16 cellular contexts compared by ENCODE assay signal in the genomic region with DNA sequence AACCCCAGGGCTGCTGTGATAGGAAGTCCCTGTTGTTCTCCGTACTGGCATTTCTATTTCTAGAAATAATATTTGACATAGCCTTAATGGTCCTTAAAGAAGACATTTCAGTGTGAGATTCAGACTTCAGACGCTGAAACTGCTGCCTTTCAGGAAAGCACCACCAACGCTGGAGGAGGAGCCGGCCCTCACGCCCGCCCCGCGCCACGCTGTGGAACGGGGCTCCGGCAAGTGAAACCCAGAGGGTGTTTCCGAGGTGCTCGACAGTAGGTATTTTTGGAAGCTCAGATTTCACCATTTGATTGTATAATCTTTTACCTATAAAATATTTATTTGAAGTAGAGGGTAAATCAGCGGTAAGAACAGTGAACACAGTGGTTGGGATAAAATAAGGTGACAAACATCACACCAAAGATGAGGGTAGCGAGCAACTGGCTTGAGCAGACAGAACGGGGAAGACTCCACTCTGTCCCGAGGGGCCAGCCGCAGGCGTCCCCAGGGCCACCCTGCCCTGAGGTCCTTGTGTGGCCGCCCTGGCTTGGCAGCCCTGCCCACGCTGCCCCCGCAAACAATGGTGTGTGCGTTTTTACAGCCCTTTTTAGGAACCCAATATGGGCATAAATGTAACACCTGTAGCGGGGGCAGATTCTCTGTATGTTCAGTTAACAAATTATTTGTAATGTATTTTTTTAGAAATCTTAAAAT.
DNase-seq lines count a peak whose midpoint lies in the region; ATAC-seq, FAIRE-seq and TF ChIP-seq lines count a peak whose summit lies in the region.
"Had no signal": no experiment of that assay in that cellular context is flagged by ENCODE, and none has a peak within 500 bp of the region (broad histone marks: within the 10 kb centered on the region; RNA-seq: fewer than 3 reads in every experiment).

No MANE protein-coding gene starts in this region.

- no peak overlapping the region for H2AK9ac ChIP-seq in IMR-90 (replicated peaks; ENCODE audit: low read depth, low read length, poor library complexity)

- no peak overlapping the region for H2BK20ac ChIP-seq in IMR-90 (ENCODE audit: low read depth, low read length)

- H3K27me3 ChIP-seq in IMR-90 (ENCODE audit: control insufficient read depth, insufficient read depth, low read length), result peaks cover under 1% of the 10 kb centered on the region; the same call in 1 of the 2 replicates
- H3K27me3 ChIP-seq in right atrium auricular region, result no peaks in the 10 kb centered on the region
- no peaks in the 10 kb centered on the region for H3K27me3 ChIP-seq in uterus
- H3K27me3 ChIP-seq in body of pancreas, result no peaks in the 10 kb centered on the region

- H3K36me3 ChIP-seq in IMR-90 (ENCODE audit: control insufficient read depth, insufficient read depth, low read length) (peaks cover 22% of the 10 kb centered on the region), kidney (ENCODE audit: control insufficient read depth in 1 of 2, insufficient read depth in 2 of 2, low read length in 2 of 2) (peaks cover 3 to 5% of the 10 kb centered on the region in 2 donors), right atrium auricular region (peaks cover 42% of the 10 kb centered on the region), uterus (no peaks in the 10 kb centered on the region), body of pancreas (replicated peaks in 1 of 2; ENCODE audit: insufficient read depth in 1 of 2, low read depth in 2 of 2) (peaks cover 0 to 16% of the 10 kb centered on the region in 2 donors)

- no peak for DNase-seq in IMR-90
- DNase-seq in kidney, result peak; percentile 51
- peak; percentile 47 for DNase-seq in posterior vena cava (ENCODE audit: low spot score)
- no peak for DNase-seq in right atrium auricular region (ENCODE audit: low spot score)
- DNase-seq in uterus, result no peak
- no peak for DNase-seq in body of pancreas
- DNase-seq: C1 segment of cervical spinal cord; CD4-positive, alpha-beta memory T cell; COR-L47; DMS153; DND-41; GOT3; HFFc6 had no signal

- H4K8ac ChIP-seq in IMR-90 (ENCODE audit: low read depth in 2 of 2, low read length in 2 of 2), result no peak overlapping the region

- no peaks in the 10 kb centered on the region; the same call in 1 of the 2 replicates for H4K20me1 ChIP-seq in IMR-90 (ENCODE audit: insufficient read depth, low read length)

- no peak overlapping the region for H3K14ac ChIP-seq in IMR-90 (replicated peaks; ENCODE audit: low read depth, low read length)

- POLR2A ChIA-PET in IMR-90 (lab: Charles Lee; ENCODE audit: unreplicated experiment), result no interaction called here

- no peak overlapping the region for H2BK15ac ChIP-seq in IMR-90 (ENCODE audit: low read depth, low read length)

- dilution Hi-C loops in IMR-90 (cut with HindIII; ENCODE audit: low sequenced_read_pairs, unreplicated experiment), result no loop called here

- H3K4me2 ChIP-seq in IMR-90 (ENCODE audit: low read depth, low read length), result no peak overlapping the region

- TSS peak; percentile 25 for BruUV-seq in IMR-90 (replicated peaks; lab: Mats Ljungman, UMichigan)

- H4K91ac ChIP-seq in IMR-90 (ENCODE audit: insufficient read depth, low read depth, low read length), result no peak overlapping the region

- peaks cover 9% of the 10 kb centered on the region for H3K9me1 ChIP-seq in IMR-90 (ENCODE audit: insufficient read depth, low read length)

- H3K23ac ChIP-seq in IMR-90 (ENCODE audit: low read depth, low read length), result no peak overlapping the region

- H3K79me1 ChIP-seq in IMR-90 (ENCODE audit: low read depth in 1 of 2, low read length in 2 of 2), result no peaks in the 10 kb centered on the region

- peaks cover 3% of the 10 kb centered on the region; the same call in 1 of the 2 replicates for H3K4me1 ChIP-seq in IMR-90 (ENCODE audit: control insufficient read depth, insufficient read depth, low read length)
- peaks cover 9 to 11% of the 10 kb centered on the region in 2 donors for H3K4me1 ChIP-seq in kidney (ENCODE audit: control insufficient read depth in 1 of 2, insufficient read depth in 1 of 2, low read depth in 1 of 2, low read length in 2 of 2)
- H3K4me1 ChIP-seq in right atrium auricular region, result peaks cover 0 to 18% of the 10 kb centered on the region in 2 donors
- no peaks in the 10 kb centered on the region for H3K4me1 ChIP-seq in uterus
- peaks cover 10% of the 10 kb centered on the region for H3K4me1 ChIP-seq in body of pancreas
- H3K4me1 ChIP-seq: HAP-1 had no signal

- TF ChIP-seq RAD21 in IMR-90 (IDR thresholded peaks at IDR 0.05; ENCODE audit: low read length), result no peak

- H3K9ac ChIP-seq in IMR-90 (ENCODE audit: low read depth, low read length) (no peak overlapping the region), kidney (ENCODE audit: low read length in 2 of 2) (no peak overlapping the region)

- no peak overlapping the region for H2BK120ac ChIP-seq in IMR-90 (ENCODE audit: low read depth, low read length)

- no peak overlapping the region for H3K27ac ChIP-seq in IMR-90 (ENCODE audit: insufficient read depth, low read length)
- no peak overlapping the region for H3K27ac ChIP-seq in kidney (ENCODE audit: low read depth in 2 of 2, low read length in 2 of 2)
- H3K27ac ChIP-seq in right atrium auricular region, result no peak overlapping the region
- H3K27ac ChIP-seq in uterus, result no peak overlapping the region
- H3K27ac ChIP-seq in body of pancreas, result no peak overlapping the region

- TF ChIP-seq CTCF in IMR-90 (conservative IDR thresholded peaks at IDR 0.05; ENCODE audit: low read depth, low read length) (no peak), kidney (IDR thresholded peaks at IDR 0.05; ENCODE audit: borderline replicate concordance, extremely low read depth, insufficient read depth) (no peak), right atrium auricular region (IDR thresholded peaks at IDR 0.05) (no peak), uterus (IDR thresholded peaks at IDR 0.05) (no peak), body of pancreas (IDR thresholded peaks at IDR 0.05) (no peak)

- H2AK5ac ChIP-seq in IMR-90 (ENCODE audit: low read depth, low read length), result no peak overlapping the region

- H2AFZ ChIP-seq in IMR-90 (replicated peaks; ENCODE audit: low read length, poor library complexity), result no peak overlapping the region

- no peak for FAIRE-seq in kidney (lab: Jason Lieb, UNC)
- FAIRE-seq: GM12892, H54 had no signal

- H3K18ac ChIP-seq in IMR-90 (ENCODE audit: low read depth, low read length), result no peak overlapping the region

- no peak overlapping the region for H3K56ac ChIP-seq in IMR-90 (ENCODE audit: extremely low read depth, insufficient read depth, low read length)

- H3K4ac ChIP-seq in IMR-90 (ENCODE audit: low read depth, low read length), result no peak overlapping the region

- H3K4me3 ChIP-seq in IMR-90 (ENCODE audit: insufficient read depth, low read depth, low read length), result no peak overlapping the region
- no peak overlapping the region for H3K4me3 ChIP-seq in kidney (ENCODE audit: low read length in 2 of 2)
- no peak overlapping the region for H3K4me3 ChIP-seq in right atrium auricular region
- no peak overlapping the region for H3K4me3 ChIP-seq in uterus
- H3K4me3 ChIP-seq in body of pancreas, result no peak overlapping the region
- H3K4me3 ChIP-seq: HAP-1 had no signal

- CTCF ChIA-PET in IMR-90 (lab: Yijun Ruan, JAX), result no interaction called here

- 93% methylated on average over 5 of the region's 24 CpGs; no CpG with 5 or more reads in 1 of the 2 experiments for WGBS in IMR-90 (ENCODE audit: extremely low coverage in 2 of 2, insufficient read length in 1 of 2), 2 experiments
- 90% methylated on average over 24 of the region's 24 CpGs for WGBS in body of pancreas, 2 donors

- ATAC-seq in IMR-90 (ENCODE audit: low read depth), result no peak
- ATAC-seq in body of pancreas, result no peak

- H2BK5ac ChIP-seq in IMR-90 (ENCODE audit: low read depth, low read length, poor library complexity, severe bottlenecking), result no peak overlapping the region

- no peaks in the 10 kb centered on the region for H3K9me3 ChIP-seq in IMR-90 (ENCODE audit: control insufficient read depth, insufficient read depth, low read length)
- no peaks in the 10 kb centered on the region for H3K9me3 ChIP-seq in kidney (ENCODE audit: control insufficient read depth in 1 of 2, low read length in 2 of 2)
- no peaks in the 10 kb centered on the region for H3K9me3 ChIP-seq in right atrium auricular region
- H3K9me3 ChIP-seq in uterus, result no peaks in the 10 kb centered on the region
- no peaks in the 10 kb centered on the region for H3K9me3 ChIP-seq in body of pancreas
- H3K9me3 ChIP-seq: HAP-1 had no signal

- no peak overlapping the region for H4K5ac ChIP-seq in IMR-90 (ENCODE audit: low read depth, low read length)

- intact Hi-C loops in IMR-90 (cut with micrococcal nuclease) (no loop called here), kidney (cut with DNase I) (no loop called here), posterior vena cava (cut with DNase I) (no loop called here), uterus (cut with DNase I; ENCODE audit: low total_unique reads) (no loop called here), body of pancreas (cut with DNase I) (no loop called here)

- in situ Hi-C loops in IMR-90 (cut with MboI; ENCODE audit: low sequenced_read_pairs), result no loop called here

- TF ChIP-seq POLR2A in IMR-90 (IDR thresholded peaks at IDR 0.05; ENCODE audit: low read depth, low read length), result no peak
- no peak for TF ChIP-seq POLR2A in uterus (IDR thresholded peaks at IDR 0.05)
- TF ChIP-seq POLR2A in body of pancreas (IDR thresholded peaks at IDR 0.05), result no peak

TF ChIP-seq in IMR-90, 13 proteins besides CTCF, POLR2A, EP300 and RAD21 (continues in another document):
- TF ChIP-seq NFE2L2 (IDR thresholded peaks at IDR 0.05; ENCODE audit: low read depth, low read length) (no peak), SMC3 (IDR thresholded peaks at IDR 0.05; ENCODE audit: low read depth, low read length) (no peak), RFX5 (IDR thresholded peaks at IDR 0.05; ENCODE audit: low read depth, low read length) (no peak), BHLHE40 (IDR thresholded peaks at IDR 0.05; ENCODE audit: low read depth, low read length) (no peak)
- TF ChIP-seq, protein P1, sequence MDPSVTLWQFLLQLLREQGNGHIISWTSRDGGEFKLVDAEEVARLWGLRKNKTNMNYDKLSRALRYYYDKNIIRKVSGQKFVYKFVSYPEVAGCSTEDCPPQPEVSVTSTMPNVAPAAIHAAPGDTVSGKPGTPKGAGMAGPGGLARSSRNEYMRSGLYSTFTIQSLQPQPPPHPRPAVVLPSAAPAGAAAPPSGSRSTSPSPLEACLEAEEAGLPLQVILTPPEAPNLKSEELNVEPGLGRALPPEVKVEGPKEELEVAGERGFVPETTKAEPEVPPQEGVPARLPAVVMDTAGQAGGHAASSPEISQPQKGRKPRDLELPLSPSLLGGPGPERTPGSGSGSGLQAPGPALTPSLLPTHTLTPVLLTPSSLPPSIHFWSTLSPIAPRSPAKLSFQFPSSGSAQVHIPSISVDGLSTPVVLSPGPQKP (IDR thresholded peaks at IDR 0.05; ENCODE audit: borderline replicate concordance, low read depth, low read length), result no peak
- TF ChIP-seq, protein P2, sequence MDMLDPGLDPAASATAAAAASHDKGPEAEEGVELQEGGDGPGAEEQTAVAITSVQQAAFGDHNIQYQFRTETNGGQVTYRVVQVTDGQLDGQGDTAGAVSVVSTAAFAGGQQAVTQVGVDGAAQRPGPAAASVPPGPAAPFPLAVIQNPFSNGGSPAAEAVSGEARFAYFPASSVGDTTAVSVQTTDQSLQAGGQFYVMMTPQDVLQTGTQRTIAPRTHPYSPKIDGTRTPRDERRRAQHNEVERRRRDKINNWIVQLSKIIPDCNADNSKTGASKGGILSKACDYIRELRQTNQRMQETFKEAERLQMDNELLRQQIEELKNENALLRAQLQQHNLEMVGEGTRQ (IDR thresholded peaks at IDR 0.05; ENCODE audit: low read depth, low read length), result no peak

Comparison
In these comparisons a context has a peak if more than half of its experiments do, and no peak if none do; other contexts are left out.
1. DNase-seq: peak in kidney (single experiment) and posterior vena cava (single experiment); none in IMR-90 (single experiment), right atrium auricular region (single experiment), uterus (0 of 2) and body of pancreas (0 of 4).